In the genomic region with DNA sequence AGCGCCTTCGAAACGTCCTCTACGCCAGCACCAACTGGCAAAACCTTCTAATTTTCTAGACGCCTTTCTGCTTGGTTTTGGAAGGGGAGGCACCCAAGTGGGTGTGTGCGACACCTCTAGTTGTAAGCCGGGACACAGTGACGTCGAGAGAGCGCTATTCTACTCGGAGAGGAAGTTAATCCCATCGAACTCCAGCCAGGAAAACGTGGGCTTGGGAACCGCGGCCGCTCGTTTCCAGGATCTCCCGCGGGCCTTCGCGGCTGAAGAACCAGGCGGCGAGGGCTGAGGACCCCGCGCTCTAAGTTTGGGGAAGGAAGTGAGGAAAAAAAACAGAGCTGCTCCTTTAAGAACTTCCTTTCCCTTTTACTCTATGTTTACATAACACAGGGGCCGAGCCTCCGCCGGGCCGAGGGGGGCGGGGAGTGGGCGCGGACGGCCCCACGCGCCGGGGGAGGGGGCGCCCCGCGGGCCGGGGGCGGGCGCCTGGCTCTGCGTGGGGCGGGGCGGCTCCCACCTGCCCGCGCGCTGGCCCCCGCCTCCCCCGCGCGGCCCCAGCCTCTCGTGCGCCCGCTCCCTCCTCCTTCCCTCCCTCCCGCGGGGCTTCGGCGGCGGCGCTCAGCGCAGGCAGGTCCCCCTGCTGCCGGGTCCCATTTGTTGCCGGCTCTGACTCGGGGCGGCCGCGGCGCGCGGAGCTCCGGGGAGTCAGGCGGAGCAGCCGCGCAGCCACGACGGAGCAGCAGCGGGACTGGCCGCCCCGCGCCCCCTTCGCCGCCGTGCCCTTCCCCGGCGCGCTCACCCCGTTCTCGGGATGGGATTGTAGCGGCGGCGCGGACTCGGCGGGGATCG, we compare ENCODE assay signal across 8 cellular contexts. TPM values are rescaled to one million over a fixed set of nuclear protein-coding genes. Genes with fewer than 3 reads are reported as not detected.
DNase-seq lines count a peak whose midpoint lies in the region; ATAC-seq, FAIRE-seq and TF ChIP-seq lines count a peak whose summit lies in the region.

A gene with protein sequence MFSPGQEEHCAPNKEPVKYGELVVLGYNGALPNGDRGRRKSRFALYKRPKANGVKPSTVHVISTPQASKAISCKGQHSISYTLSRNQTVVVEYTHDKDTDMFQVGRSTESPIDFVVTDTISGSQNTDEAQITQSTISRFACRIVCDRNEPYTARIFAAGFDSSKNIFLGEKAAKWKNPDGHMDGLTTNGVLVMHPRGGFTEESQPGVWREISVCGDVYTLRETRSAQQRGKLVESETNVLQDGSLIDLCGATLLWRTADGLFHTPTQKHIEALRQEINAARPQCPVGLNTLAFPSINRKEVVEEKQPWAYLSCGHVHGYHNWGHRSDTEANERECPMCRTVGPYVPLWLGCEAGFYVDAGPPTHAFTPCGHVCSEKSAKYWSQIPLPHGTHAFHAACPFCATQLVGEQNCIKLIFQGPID (plus strand): TSS at position 647 of the 846 bp plus-strand sequence. CDS start 250 bp downstream, outside the sequence.

- H3K4me1 ChIP-seq in A549 (0 out of 3 replicates have a peak, but pooled peaks cover 5% of the 10 kb centered on the region), left lung (peaks cover 0 to 60% of the 10 kb centered on the region in 2 donors)

- TF ChIP-seq POLR2A in A549 (IDR thresholded peaks at IDR 0.05; ENCODE audit: low read length), result peak; percentile 31; the same call in 1 of the 2 replicates

- FAIRE-seq in A549 (lab: Jason Lieb, UNC), result no peak

- no peaks in the 10 kb centered on the region for H3K9me3 ChIP-seq in A549
- H3K9me3 ChIP-seq in left lung, result no peaks in the 10 kb centered on the region

- POLR2A ChIA-PET in A549 (lab: Yijun Ruan, JAX), result no interaction called here

- no peaks in the 10 kb centered on the region for H3K27me3 ChIP-seq in left lung

- H3K4me3 ChIP-seq in A549, result peak within 1 kb of the TSS; percentile 85
- peak within 1 kb of the TSS; percentile 76 to 85 for H3K4me3 ChIP-seq in left lung

- TF ChIP-seq CTCF in A549 (IDR thresholded peaks at IDR 0.05), result no peak
- TF ChIP-seq CTCF in left lung (IDR thresholded peaks at IDR 0.05), result peak in 1 of 2 donors; percentile 17

- peak within 1 kb of the TSS; percentile 70 for H3K4me2 ChIP-seq in A549

- TF ChIP-seq EP300 in A549 (IDR thresholded peaks at IDR 0.05), result no peak

- H3K27ac ChIP-seq in A549 (peak within 1 kb of the TSS; percentile 75 to 83), left lung (peak within 1 kb of the TSS; percentile 93)

- H3K36me3 ChIP-seq in left lung, result no peaks in the 10 kb centered on the region

- CTCF ChIA-PET in A549 (lab: Yijun Ruan, JAX), result interaction anchor here (0.6 to 1.7 kb wide), 9 partner anchors 9 to 681 kb away, joined by 3 to 5 read pairs (median 4); no protein-coding TSS in a partner anchor

- TF ChIP-seq RAD21 in A549 (conservative IDR thresholded peaks at IDR 0.05 in 1 of 2, IDR thresholded peaks at IDR 0.05 in 1 of 2), result 0 out of 5 replicates have a peak, but pooled peaks of 1 of the 2 experiments have one; percentile 7

- peak; percentile 33 to 65 for DNase-seq in A549 (ENCODE audit: low read depth in 1 of 2, low spot score in 1 of 2)
- peak; percentile 85 to 90 for DNase-seq in NCI-H524 (lab: John Stamatoyannopoulos, UW)
- peak; percentile 82 for DNase-seq in activated CD4-positive, alpha-beta T cell treated with anti-CD3 and anti-CD28 coated beads, Interleukin-2, amount 50 U/mL, for 1 hour
- DNase-seq in cortex of kidney (lab: John Stamatoyannopoulos, UW), result peak; percentile 70
- peak; percentile 80 to 95 for DNase-seq in left lung
- peak; percentile 71 to 74 for DNase-seq in stimulated activated CD4-positive, alpha-beta T cell treated with anti-CD3 and anti-CD28 coated beads, Interleukin-2, amount 100 ng/mL, for 24 hours

- intact Hi-C loops in left lung (cut with DNase I), result no loop called here

- 3% methylated on average over 29 of the region's 96 CpGs for WGBS in A549 (ENCODE audit: missing lambda C conversion rate)

- ATAC-seq in A549 (peak; percentile 86 to 89), GM18907 (IDR thresholded peaks at IDR 0.05; ENCODE audit: unreplicated experiment) (peak; percentile 74), HG03159 (IDR thresholded peaks at IDR 0.05; ENCODE audit: unreplicated experiment) (peak; percentile 77), left lung (peak; percentile 78)

TF ChIP-seq in A549, 52 proteins besides CTCF, POLR2A, EP300 and RAD21:
- TF ChIP-seq FOSL2 (IDR thresholded peaks at IDR 0.05) (no peak), FOSL2 (CRISPR knock-in tag; IDR thresholded peaks at IDR 0.05) (no peak), BCL3 (IDR thresholded peaks at IDR 0.05) (peak; percentile 45; the same call in 1 of the 3 replicates), FOXS1 (CRISPR knock-in tag; IDR thresholded peaks at IDR 0.05) (peak; percentile 27; the same call in 1 of the 2 replicates)
- TF ChIP-seq, protein P1, sequence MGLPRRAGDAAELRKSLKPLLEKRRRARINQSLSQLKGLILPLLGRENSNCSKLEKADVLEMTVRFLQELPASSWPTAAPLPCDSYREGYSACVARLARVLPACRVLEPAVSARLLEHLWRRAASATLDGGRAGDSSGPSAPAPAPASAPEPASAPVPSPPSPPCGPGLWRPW (IDR thresholded peaks at IDR 0.05), result no peak
- TF ChIP-seq, protein P2, sequence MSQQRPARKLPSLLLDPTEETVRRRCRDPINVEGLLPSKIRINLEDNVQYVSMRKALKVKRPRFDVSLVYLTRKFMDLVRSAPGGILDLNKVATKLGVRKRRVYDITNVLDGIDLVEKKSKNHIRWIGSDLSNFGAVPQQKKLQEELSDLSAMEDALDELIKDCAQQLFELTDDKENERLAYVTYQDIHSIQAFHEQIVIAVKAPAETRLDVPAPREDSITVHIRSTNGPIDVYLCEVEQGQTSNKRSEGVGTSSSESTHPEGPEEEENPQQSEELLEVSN (IDR thresholded peaks at IDR 0.05; ENCODE audit: borderline replicate concordance, low read depth), result 0 out of 2 replicates have a peak, but pooled peaks have one; percentile 23

RNA-seq across cellular contexts. Expression of the gene that starts here (rescaled TPM):
- polyA plus RNA-seq in A549 (2011; rRNA removed) (7.2 and 9.8 TPM in 2 replicates), A549 (2017; fragmentation: RNase III; extraction: RNeasy Plus Mini Kit Qiagen cat#74134 plus additional on column Dnase treatment) (0.79 to 1.1 TPM (median 0.93 TPM) in 3 replicates)
- polyA plus RNA-seq in A549 (2012; cell fraction: cytosol; rRNA removed), result 1.6 and 2.2 TPM in 2 replicates
- 1.2 and 2.1 TPM in 2 replicates for polyA plus RNA-seq in A549 (2012; cell fraction: nucleus; rRNA removed)
- polyA minus RNA-seq in A549 (2011; rRNA and poly(A)+ RNA removed), result 27.8 and 41.4 TPM in 2 replicates
- 10 to 100 TPM; 10.3 to 15.0 TPM for total RNA-seq in left lung

Comparison
In these comparisons a context has a peak if more than half of its experiments do, and no peak if none do; other contexts are left out.
1. Peak in every context shown above with its lines: DNase-seq, ATAC-seq, H3K4me3 ChIP-seq and H3K27ac ChIP-seq.